10 cellular contexts compared by ENCODE assay signal in the genomic region with DNA sequence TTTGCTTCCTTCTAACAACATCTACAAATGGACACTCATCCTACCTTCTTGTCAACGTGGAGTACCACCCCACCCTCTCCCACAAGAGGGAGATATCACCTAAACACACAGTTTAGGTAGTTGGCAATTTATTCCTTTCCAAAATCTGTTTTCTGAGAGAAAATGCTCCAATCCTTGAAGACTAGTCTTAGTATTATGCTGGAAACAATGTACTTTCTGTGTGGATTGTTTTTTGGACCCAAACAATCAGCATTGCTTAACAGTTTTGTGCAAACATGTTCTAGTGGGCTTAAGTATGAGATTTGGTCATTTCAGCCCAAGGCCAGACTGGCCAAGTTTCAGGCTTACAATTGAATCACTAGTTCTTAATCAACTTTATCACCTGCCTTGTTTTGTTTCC.
DNase-seq lines count a peak whose midpoint lies in the region; ATAC-seq, FAIRE-seq and TF ChIP-seq lines count a peak whose summit lies in the region.
"Had no signal": no experiment of that assay in that cellular context is flagged by ENCODE, and none has a peak within 500 bp of the region (broad histone marks: within the 10 kb centered on the region; RNA-seq: fewer than 3 reads in every experiment).

No MANE protein-coding gene starts in this region.

- DNase-seq in AG04449 (ENCODE audit: low read depth, low spot score) (no peak), HT1080 (ENCODE audit: low read depth) (peak; percentile 21), astrocyte (ENCODE audit: low read depth) (peak; percentile 20), iPS-NIHi7 (ENCODE audit: extremely low spot score) (peak; percentile 40), KBM-7 (no peak)
- DNase-seq in activated T-cell treated with anti-CD3 and anti-CD28 coated beads, Interleukin-2, amount 50 U/mL, for 4 hours: no peak
- DNase-seq: activated gamma-delta T cell had no signal

- no peak overlapping the region for H3K4me3 Mint-ChIP-seq in astrocyte (ENCODE audit: unreplicated experiment)
- H3K4me3 Mint-ChIP-seq in activated T-cell treated with anti-CD3 and anti-CD28 coated beads, Interleukin-2, amount 50 U/mL, for 4 hours: no peak overlapping the region

- TF ChIP-seq CTCF in AG04449 (IDR thresholded peaks at IDR 0.05; ENCODE audit: insufficient read depth, low read length, missing control alignments) (peak; percentile 35), astrocyte (IDR thresholded peaks at IDR 0.05; ENCODE audit: insufficient read depth, low read depth, low read length) (peak; percentile 58)

- peaks cover 5% of the 10 kb centered on the region for H3K27me3 Mint-ChIP-seq in astrocyte (ENCODE audit: low read depth, unreplicated experiment)
- H3K27me3 Mint-ChIP-seq in activated T-cell treated with anti-CD3 and anti-CD28 coated beads, Interleukin-2, amount 50 U/mL, for 4 hours (ENCODE audit: low read depth): peaks cover 2% of the 10 kb centered on the region

- no peak overlapping the region for H2AFZ ChIP-seq in astrocyte (ENCODE audit: low read depth, low read length)

- no peak overlapping the region for H3K27ac Mint-ChIP-seq in astrocyte (ENCODE audit: unreplicated experiment)

- H3K27ac ChIP-seq in astrocyte (ENCODE audit: low read depth, low read length): no peak overlapping the region

- CTCF ChIA-PET in AG04449 (lab: Yijun Ruan, JAX): interaction anchor here (1.1 to 2.9 kb wide), 4 partner anchors 12 to 664 kb away, joined by 3 to 15 read pairs (median 4); partner anchors contain the start of gene ENC1

- no peaks in the 10 kb centered on the region for H4K20me1 ChIP-seq in astrocyte (ENCODE audit: insufficient read depth, low read length)

- in situ Hi-C loops in KBM-7 (cut with MboI; ENCODE audit: low pct_unique_long_range_greater_than_20kb, low sequenced_read_pairs): no loop called here

- H3K4me3 ChIP-seq in AG04449 (ENCODE audit: low read depth, low read length) (no peak overlapping the region), astrocyte (ENCODE audit: insufficient read depth, low read depth, low read length) (no peak overlapping the region)

- peaks cover 7% of the 10 kb centered on the region for H3K4me1 Mint-ChIP-seq in astrocyte (ENCODE audit: low read depth, unreplicated experiment)
- no peaks in the 10 kb centered on the region for H3K4me1 Mint-ChIP-seq in activated T-cell treated with anti-CD3 and anti-CD28 coated beads, Interleukin-2, amount 50 U/mL, for 4 hours (ENCODE audit: low read depth)

- ATAC-seq in HG03280 (IDR thresholded peaks at IDR 0.05; ENCODE audit: unreplicated experiment): no peak
- no peak for ATAC-seq in HG02970 (IDR thresholded peaks at IDR 0.05; ENCODE audit: low FRiP score, unreplicated experiment)
- no peak for ATAC-seq in activated T-cell treated with anti-CD3 and anti-CD28 coated beads, Interleukin-2, amount 50 U/mL, for 4 hours

- H3K4me2 ChIP-seq in astrocyte (ENCODE audit: low read length): no peak overlapping the region

- H3K9me3 ChIP-seq in astrocyte (ENCODE audit: insufficient read depth, low read depth, low read length): no peaks in the 10 kb centered on the region
- H3K9me3 ChIP-seq: Caco-2 had no signal

- H3K36me3 ChIP-seq in astrocyte (ENCODE audit: insufficient read depth, low read length): no peaks in the 10 kb centered on the region

- no peaks in the 10 kb centered on the region for H3K79me2 ChIP-seq in astrocyte (ENCODE audit: insufficient read depth, low read length)

- no peaks in the 10 kb centered on the region for H3K9me3 Mint-ChIP-seq in astrocyte (ENCODE audit: unreplicated experiment)
- H3K9me3 Mint-ChIP-seq in activated T-cell treated with anti-CD3 and anti-CD28 coated beads, Interleukin-2, amount 50 U/mL, for 4 hours: no peaks in the 10 kb centered on the region

- H3K27me3 ChIP-seq in astrocyte (ENCODE audit: insufficient read depth, low read length): no peaks in the 10 kb centered on the region

- peak; percentile 50 for FAIRE-seq in astrocyte (lab: Jason Lieb, UNC)

- no peaks in the 10 kb centered on the region for H3K4me1 ChIP-seq in astrocyte (ENCODE audit: insufficient read depth, low read length)

- POLR2A ChIA-PET in AG04449 (lab: Yijun Ruan, JAX): no interaction called here

- H3K36me3 Mint-ChIP-seq in astrocyte (ENCODE audit: low read depth, unreplicated experiment): no peaks in the 10 kb centered on the region
- no peaks in the 10 kb centered on the region for H3K36me3 Mint-ChIP-seq in activated T-cell treated with anti-CD3 and anti-CD28 coated beads, Interleukin-2, amount 50 U/mL, for 4 hours (ENCODE audit: insufficient read depth)

- no peak overlapping the region for H3K9ac ChIP-seq in astrocyte (ENCODE audit: low read length)

Comparison
In these comparisons a context has a peak if more than half of its experiments do, and no peak if none do; other contexts are left out.
1. DNase-seq: peak in HT1080 (single experiment), astrocyte (single experiment) and iPS-NIHi7 (single experiment); none in AG04449 (single experiment), KBM-7 (single experiment) and activated T-cell treated with anti-CD3 and anti-CD28 coated beads, Interleukin-2, amount 50 U/mL, for 4 hours (single experiment).